8 cellular contexts compared by ENCODE assay signal in the genomic region with DNA sequence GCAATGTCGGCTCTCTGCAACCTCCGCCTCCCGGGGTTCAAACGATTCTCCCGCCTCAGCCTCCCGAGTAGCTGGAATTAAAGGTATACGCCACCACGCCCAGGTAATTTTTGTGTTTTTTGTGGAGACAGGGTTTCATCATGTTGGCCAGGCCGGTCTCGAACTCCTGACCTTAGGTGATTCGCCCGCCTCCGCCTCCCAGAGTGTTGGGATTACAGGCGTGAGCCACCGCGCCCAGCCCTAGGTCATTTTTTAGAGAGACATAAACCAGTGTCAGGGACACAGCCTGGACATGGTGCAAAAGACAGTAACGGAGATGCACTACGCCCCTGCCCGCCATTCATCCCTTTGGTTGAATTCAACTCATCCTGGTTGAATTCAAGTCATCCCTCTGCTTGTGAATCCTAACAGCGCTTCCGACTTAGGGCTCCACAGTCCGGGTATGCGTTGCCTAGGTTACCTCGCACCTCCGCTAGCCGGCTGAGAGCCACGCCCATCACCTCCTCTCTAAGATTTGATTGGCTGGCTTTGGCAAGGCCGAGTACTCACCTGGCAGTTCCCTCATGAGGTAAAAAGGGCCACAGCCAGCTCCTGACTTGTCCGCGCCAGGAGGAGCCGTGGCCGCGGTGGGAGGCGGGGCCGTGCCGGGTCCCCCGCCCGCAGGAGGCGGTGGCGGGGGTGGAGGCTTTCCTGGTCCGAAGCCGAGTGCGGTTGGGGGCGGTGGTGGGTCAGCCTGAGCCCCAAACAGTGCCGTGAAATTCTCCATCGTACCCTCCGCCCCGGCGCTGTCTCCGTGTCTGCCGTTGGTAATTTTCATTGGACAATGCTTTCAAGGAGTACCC. TPM values are rescaled to one million over a fixed set of nuclear protein-coding genes. Genes with fewer than 3 reads are reported as not detected.
DNase-seq lines count a peak whose midpoint lies in the region; FAIRE-seq and TF ChIP-seq lines count a peak whose summit lies in the region.

A gene with protein sequence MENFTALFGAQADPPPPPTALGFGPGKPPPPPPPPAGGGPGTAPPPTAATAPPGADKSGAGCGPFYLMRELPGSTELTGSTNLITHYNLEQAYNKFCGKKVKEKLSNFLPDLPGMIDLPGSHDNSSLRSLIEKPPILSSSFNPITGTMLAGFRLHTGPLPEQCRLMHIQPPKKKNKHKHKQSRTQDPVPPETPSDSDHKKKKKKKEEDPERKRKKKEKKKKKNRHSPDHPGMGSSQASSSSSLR (minus strand): TSS at position 802 of the 842 bp plus-strand sequence. CDS start 36 bp downstream, at position 766.

- no peak within 1 kb of the TSS for H2BK12ac ChIP-seq in H9 (ENCODE audit: insufficient read length, low read depth, low read length)

- peak within 1 kb of the TSS; percentile 15 for H2BK5ac ChIP-seq in H9 (ENCODE audit: insufficient read length, low read length)

- H3K27me3 ChIP-seq in H9 (ENCODE audit: insufficient read depth, low read length) (no peaks in the 10 kb centered on the region), SJCRH30 (no peaks in the 10 kb centered on the region), osteoblast (ENCODE audit: insufficient read depth, low read length) (no peaks in the 10 kb centered on the region), thymus (ENCODE audit: control insufficient read depth, insufficient read depth) (no peaks in the 10 kb centered on the region)

- H3K79me2 ChIP-seq in H9 (ENCODE audit: insufficient read depth, low read length): peaks cover 21% of the 10 kb centered on the region; the same call in 1 of the 2 replicates
- H3K79me2 ChIP-seq in osteoblast (ENCODE audit: insufficient read depth, low read length): peaks cover 68% of the 10 kb centered on the region

- H3K4me2 ChIP-seq in H9 (ENCODE audit: insufficient read depth, insufficient read length, low read length) (peak within 1 kb of the TSS; percentile 74), osteoblast (ENCODE audit: insufficient read depth, low read length) (peak within 1 kb of the TSS; percentile 96)

- no peak for FAIRE-seq in frontal cortex (lab: Jason Lieb, UNC)

- H3K9me3 ChIP-seq in H9 (ENCODE audit: control insufficient read depth, low read depth, low read length) (no peaks in the 10 kb centered on the region), SJCRH30 (replicated peaks) (no peaks in the 10 kb centered on the region), osteoblast (ENCODE audit: low read depth, low read length) (no peaks in the 10 kb centered on the region), thymus (ENCODE audit: control insufficient read depth) (no peaks in the 10 kb centered on the region)

- no peaks in the 10 kb centered on the region for H4K20me1 ChIP-seq in H9 (ENCODE audit: control insufficient read depth, insufficient read depth, insufficient read length)
- peaks cover 5% of the 10 kb centered on the region for H4K20me1 ChIP-seq in osteoblast (ENCODE audit: insufficient read depth, low read length)

- no peak within 1 kb of the TSS for H3K56ac ChIP-seq in H9 (ENCODE audit: insufficient read length, low read depth, low read length)

- H3K27me3 Mint-ChIP-seq in H9 (ENCODE audit: low read depth): no peaks in the 10 kb centered on the region

- H3K79me1 ChIP-seq in H9 (ENCODE audit: insufficient read depth, low read depth, low read length, poor library complexity, severe bottlenecking): no peaks in the 10 kb centered on the region

- no peaks in the 10 kb centered on the region for H3K4me1 ChIP-seq in H9 (ENCODE audit: insufficient read depth, low read length)
- H3K4me1 ChIP-seq in SJCRH30: peaks cover 5% of the 10 kb centered on the region; the same call in 1 of the 2 replicates
- H3K4me1 ChIP-seq in osteoblast (ENCODE audit: insufficient read depth, low read length): peaks cover 21% of the 10 kb centered on the region
- peaks cover 18% of the 10 kb centered on the region for H3K4me1 ChIP-seq in thymus (ENCODE audit: control insufficient read depth, insufficient read depth, low read length)

- H3K9ac ChIP-seq in H9 (ENCODE audit: extremely low read depth, insufficient read length, low read length): peak within 1 kb of the TSS; percentile 96

- H3K18ac ChIP-seq in H9 (ENCODE audit: insufficient read length, low read depth, low read length): peak within 1 kb of the TSS; percentile 87

- peaks cover 3 to 4% of the 10 kb centered on the region in 2 experiments; a peak in 4 of 5 replicates for H3K9me3 Mint-ChIP-seq in H9

- H4K8ac ChIP-seq in H9 (replicated peaks; ENCODE audit: insufficient read length, low read depth, low read length): no peak within 1 kb of the TSS

- H3K23me2 ChIP-seq in H9 (ENCODE audit: insufficient read length, low read depth, low read length, poor library complexity, severe bottlenecking): no peaks in the 10 kb centered on the region

- H3K4me3 ChIP-seq in SJCRH30: peak within 1 kb of the TSS; percentile 83
- peak within 1 kb of the TSS; percentile 93 for H3K4me3 ChIP-seq in osteoblast (ENCODE audit: insufficient read depth, low read length)
- peak within 1 kb of the TSS; percentile 73 for H3K4me3 ChIP-seq in thymus (ENCODE audit: low read length)

- WGBS in H9 (ENCODE audit: extremely low coverage, insufficient read length, low lambda C conversion rate): no CpG with 5 or more reads among the region's 51 CpGs
- 11% methylated on average over 51 of the region's 51 CpGs for WGBS in thymus

- no peak within 1 kb of the TSS for H3K4ac ChIP-seq in H9 (ENCODE audit: low read depth, low read length)

- H3K27ac Mint-ChIP-seq in H9: peak within 1 kb of the TSS; percentile 99 to 100 (median 100)

- no peak within 1 kb of the TSS for H2AK5ac ChIP-seq in H9 (ENCODE audit: insufficient read length, low read length)

- DNase-seq in ELF-1 (ENCODE audit: low read depth, low spot score) (peak; percentile 99), H9 (peak; percentile 98), M059J (ENCODE audit: low read depth) (peak; percentile 89), SJCRH30 (peak; percentile 71 to 78), frontal cortex (ENCODE audit: low spot score in 2 of 2) (no peak), osteoblast (ENCODE audit: insufficient read length, low spot score, missing footprints) (peak; percentile 85)
- DNase-seq in activated naive CD4-positive, alpha-beta T cell treated with Interleukin-2 at 50 U/mL for 16 hours: peak; percentile 80

- H3K4me1 Mint-ChIP-seq in H9: peaks cover 13 to 22% of the 10 kb centered on the region in 2 experiments

- TF ChIP-seq CTCF in H9 (conservative IDR thresholded peaks at IDR 0.05): no peak
- no peak for TF ChIP-seq CTCF in osteoblast (IDR thresholded peaks at IDR 0.05; ENCODE audit: extremely low read depth, low read depth, low read length)

- no peak within 1 kb of the TSS for H3K23ac ChIP-seq in H9 (ENCODE audit: insufficient read length, low read depth, low read length)

- no peak within 1 kb of the TSS for H3T11ph ChIP-seq in H9 (ENCODE audit: low read length)

- no peak within 1 kb of the TSS for H2BK120ac ChIP-seq in H9 (ENCODE audit: low read depth, low read length, poor library complexity, severe bottlenecking)

- peak within 1 kb of the TSS; percentile 94 for H3K14ac ChIP-seq in H9 (ENCODE audit: insufficient read depth, low read length)

- peaks cover 12 to 16% (median 15%) of the 10 kb centered on the region in 3 experiments for H3K36me3 Mint-ChIP-seq in H9 (ENCODE audit: insufficient read depth in 1 of 3, low read depth in 3 of 3)

- peak within 1 kb of the TSS; percentile 100 for H3K4me3 Mint-ChIP-seq in H9

- peak within 1 kb of the TSS; percentile 17 for H4K5ac ChIP-seq in H9 (ENCODE audit: insufficient read length, low read depth, low read length)

- H2AFZ ChIP-seq in H9 (ENCODE audit: low read length) (no peak within 1 kb of the TSS), osteoblast (ENCODE audit: low read length) (peak within 1 kb of the TSS; percentile 99)

- peak within 1 kb of the TSS; percentile 13 for H3K27ac ChIP-seq in H9 (ENCODE audit: insufficient read length, low read depth, low read length)
- peak within 1 kb of the TSS; percentile 78 for H3K27ac ChIP-seq in SJCRH30
- peak within 1 kb of the TSS; percentile 93 for H3K27ac ChIP-seq in osteoblast (ENCODE audit: low read depth, low read length)
- H3K27ac ChIP-seq in thymus (ENCODE audit: low read depth): peak within 1 kb of the TSS; percentile 87

- H3K36me3 ChIP-seq in SJCRH30: peaks cover 12% of the 10 kb centered on the region
- H3K36me3 ChIP-seq in osteoblast (ENCODE audit: insufficient read depth, low read length): peaks cover 4% of the 10 kb centered on the region
- no peaks in the 10 kb centered on the region for H3K36me3 ChIP-seq in thymus (ENCODE audit: control insufficient read depth, insufficient read depth)

- no peak within 1 kb of the TSS for H2BK15ac ChIP-seq in H9 (ENCODE audit: low read depth, low read length)

- H2BK20ac ChIP-seq in H9 (ENCODE audit: low read depth, low read length, poor library complexity, severe bottlenecking): no peak within 1 kb of the TSS

- H4K91ac ChIP-seq in H9 (ENCODE audit: insufficient read length, low read depth, low read length): no peak within 1 kb of the TSS

RNA-seq across cellular contexts. Expression of the gene that starts here (rescaled TPM):
- total RNA-seq in H9 (2021) (17.6 and 17.9 TPM in 2 replicates), frontal cortex (33.4 TPM), osteoblast (13.4 and 13.6 TPM in 2 replicates)
- 38.3 and 50.0 TPM in 2 replicates for total RNA-seq in M059J (2014; rRNA removed; shearing (Covaris generic))
- total RNA-seq in SJCRH30 (2014; rRNA removed; shearing (Covaris generic)): 28.1 and 28.6 TPM in 2 replicates
- 13.3 TPM for polyA plus RNA-seq in thymus

Comparison
In these comparisons a context has a peak if more than half of its experiments do, and no peak if none do; other contexts are left out.
1. DNase-seq: peak in ELF-1 (single experiment), H9 (single experiment), M059J (single experiment), SJCRH30 (2 of 2), activated naive CD4-positive, alpha-beta T cell treated with Interleukin-2 at 50 U/mL for 16 hours (single experiment) and osteoblast (single experiment); none in frontal cortex (0 of 2).
2. H3K27ac ChIP-seq: peak in every context shown above with its lines; median percentile 93 in osteoblast; 87 in thymus; 78 in SJCRH30; 13 in H9.
3. Peak in every context shown above with its lines, with median percentiles within 50 percentile points of each other: H3K4me3 ChIP-seq.